In the genomic region with DNA sequence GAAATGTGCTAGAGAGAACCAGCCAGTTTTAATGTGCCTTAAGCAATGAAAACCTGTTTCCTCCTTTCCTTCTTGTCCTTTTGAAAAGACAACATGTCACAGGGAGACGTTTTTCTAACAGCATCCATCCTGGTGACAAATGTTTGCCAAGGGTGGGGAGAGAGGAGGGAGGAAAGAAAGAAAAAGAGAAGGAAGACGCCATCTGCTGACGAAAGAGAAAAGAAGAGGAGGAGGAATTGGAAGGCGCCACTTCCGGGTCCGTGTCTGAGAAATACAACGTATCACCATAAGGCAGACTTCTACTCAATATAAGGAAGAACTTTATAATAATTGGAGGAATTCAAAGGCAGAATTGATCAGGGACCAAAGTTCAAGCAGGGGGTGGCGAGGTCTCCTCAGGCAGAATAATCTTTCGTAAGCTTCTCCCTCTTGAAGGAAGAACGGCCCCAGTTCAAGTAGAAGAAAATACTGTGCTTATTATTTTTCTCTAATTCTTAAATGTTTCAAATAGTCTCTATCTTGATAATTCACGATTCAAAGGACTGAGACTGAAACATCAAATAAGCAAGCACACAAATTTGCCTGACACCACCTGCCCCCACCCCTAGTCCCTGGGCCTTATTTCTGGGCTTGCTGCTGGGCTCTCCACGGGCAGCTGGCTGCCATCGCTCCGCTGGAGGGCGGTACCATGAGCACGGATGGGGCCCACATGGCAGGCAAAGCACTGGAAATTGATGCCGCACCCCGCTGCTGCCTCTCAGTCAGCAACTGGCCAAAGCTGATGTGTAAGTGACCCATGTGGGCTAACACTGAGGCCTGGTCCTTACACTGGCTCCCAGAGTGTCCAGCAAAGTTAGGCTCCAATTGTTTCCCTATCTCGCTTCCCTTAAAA, we compare ENCODE assay signal across 8 cellular contexts.
DNase-seq lines count a peak whose midpoint lies in the region; ATAC-seq and TF ChIP-seq lines count a peak whose summit lies in the region.

No MANE protein-coding gene starts in this region.

- peaks cover 46 to 79% (median 68%) of the 10 kb centered on the region in 4 donors for H3K4me1 ChIP-seq in esophagus muscularis mucosa
- peaks cover 60 to 64% of the 10 kb centered on the region in 2 donors for H3K4me1 ChIP-seq in naive thymus-derived CD4-positive, alpha-beta T cell (ENCODE audit: control insufficient read depth in 2 of 2, insufficient read depth in 2 of 2, low read length in 2 of 2)
- H3K4me1 ChIP-seq in upper lobe of right lung, result peaks cover 59% of the 10 kb centered on the region

- no peaks in the 10 kb centered on the region for H3K27me3 ChIP-seq in esophagus muscularis mucosa
- H3K27me3 ChIP-seq in naive thymus-derived CD4-positive, alpha-beta T cell (ENCODE audit: control insufficient read depth in 2 of 2, insufficient read depth in 2 of 2, low read length in 2 of 2), result no peaks in the 10 kb centered on the region
- no peaks in the 10 kb centered on the region for H3K27me3 ChIP-seq in upper lobe of right lung

- H3K27ac ChIP-seq in esophagus muscularis mucosa (replicated peaks in 1 of 4), result peak overlapping the region; percentile 72 to 83 (median 77)
- peak overlapping the region; percentile 67 for H3K27ac ChIP-seq in naive thymus-derived CD4-positive, alpha-beta T cell (ENCODE audit: low read depth, low read length)
- H3K27ac ChIP-seq in upper lobe of right lung, result peak overlapping the region; percentile 65

- H3K4me3 ChIP-seq in esophagus muscularis mucosa (peak overlapping the region in 1 of 4 donors; percentile 1), upper lobe of right lung (no peak overlapping the region)
- no peak overlapping the region for H3K4me3 ChIP-seq in naive thymus-derived CD4-positive, alpha-beta T cell (ENCODE audit: low read length)

- peaks cover 0 to 9% (median 0%) of the 10 kb centered on the region in 4 donors for H3K36me3 ChIP-seq in esophagus muscularis mucosa
- H3K36me3 ChIP-seq in naive thymus-derived CD4-positive, alpha-beta T cell (ENCODE audit: control insufficient read depth in 2 of 3, insufficient read depth in 3 of 3, low read length in 3 of 3), result no peaks in the 10 kb centered on the region
- H3K36me3 ChIP-seq in upper lobe of right lung, result no peaks in the 10 kb centered on the region

- peak; percentile 72 for ATAC-seq in naive thymus-derived CD4-positive, alpha-beta T cell
- ATAC-seq in upper lobe of right lung, result peak; percentile 69

- POLR2A ChIA-PET in naive thymus-derived CD4-positive, alpha-beta T cell (lab: Charles Lee), result no interaction called here

- no peaks in the 10 kb centered on the region for H3K9me3 ChIP-seq in esophagus muscularis mucosa
- no peaks in the 10 kb centered on the region for H3K9me3 ChIP-seq in naive thymus-derived CD4-positive, alpha-beta T cell (ENCODE audit: control insufficient read depth in 2 of 3, low read length in 3 of 3)
- H3K9me3 ChIP-seq in upper lobe of right lung, result no peaks in the 10 kb centered on the region

- peak overlapping the region; percentile 89 for H3K27ac Mint-ChIP-seq in HFFc6
- H3K27ac Mint-ChIP-seq in naive thymus-derived CD4-positive, alpha-beta T cell, result peak overlapping the region; percentile 83 to 97 (median 88)

- CTCF ChIA-PET in naive thymus-derived CD4-positive, alpha-beta T cell (lab: Charles Lee), result interaction anchor here (0.5 to 2.1 kb wide), 10 partner anchors 9 to 310 kb away, joined by 3 to 20 read pairs (median 4); no protein-coding TSS in a partner anchor

- H3K36me3 Mint-ChIP-seq in HFFc6 (ENCODE audit: low read depth), result peaks cover 33% of the 10 kb centered on the region
- peaks cover 6 to 33% (median 17%) of the 10 kb centered on the region in 5 donors for H3K36me3 Mint-ChIP-seq in naive thymus-derived CD4-positive, alpha-beta T cell

- TF ChIP-seq POLR2A in esophagus muscularis mucosa (IDR thresholded peaks at IDR 0.05; ENCODE audit: low read depth), result no peak

- intact Hi-C loops in esophagus muscularis mucosa (cut with DNase I), result loop anchor here (5.0 kb wide), 1 partner anchor 110 kb away; no protein-coding TSS in a partner anchor
- intact Hi-C loops in naive thymus-derived CD4-positive, alpha-beta T cell (cut with micrococcal nuclease), result loop anchor here (1.0 to 5.0 kb wide), 9 partner anchors 17 to 130 kb away; no protein-coding TSS in a partner anchor
- intact Hi-C loops in upper lobe of right lung (cut with DNase I), result no loop called here

- peaks cover 6% of the 10 kb centered on the region; the same call in 1 of the 2 replicates for H3K27me3 Mint-ChIP-seq in HFFc6 (ENCODE audit: insufficient read depth)
- no peaks in the 10 kb centered on the region for H3K27me3 Mint-ChIP-seq in naive thymus-derived CD4-positive, alpha-beta T cell

- H3K4me3 Mint-ChIP-seq in HFFc6, result peak overlapping the region; percentile 62
- peak overlapping the region in 9 of 10 donors; percentile 52 to 87 (median 69) for H3K4me3 Mint-ChIP-seq in naive thymus-derived CD4-positive, alpha-beta T cell

- peaks cover 80% of the 10 kb centered on the region for H3K4me1 Mint-ChIP-seq in HFFc6 (ENCODE audit: low read depth)
- peaks cover 68 to 94% (median 87%) of the 10 kb centered on the region in 7 donors for H3K4me1 Mint-ChIP-seq in naive thymus-derived CD4-positive, alpha-beta T cell

- peaks cover 2% of the 10 kb centered on the region for H3K9me3 Mint-ChIP-seq in HFFc6
- H3K9me3 Mint-ChIP-seq in naive thymus-derived CD4-positive, alpha-beta T cell, result peaks cover 0 to 8% (median 0%) of the 10 kb centered on the region in 11 donors

- 44% methylated on average over 19 of the region's 19 CpGs for WGBS in esophagus muscularis mucosa

- peak; percentile 76 for TF ChIP-seq CTCF in HFFc6 (IDR thresholded peaks at IDR 0.05)
- peak; percentile 63 to 74 (median 63) for TF ChIP-seq CTCF in esophagus muscularis mucosa (IDR thresholded peaks at IDR 0.05)
- peak; percentile 51 for TF ChIP-seq CTCF in upper lobe of right lung (IDR thresholded peaks at IDR 0.05)

- DNase-seq in DMS79 treated with DMSO at 0.1 percent for 48 hours (lab: John Stamatoyannopoulos, UW), result peak; percentile 5
- no peak for DNase-seq in DMS79 (lab: John Stamatoyannopoulos, UW)
- DNase-seq in HFFc6, result peak; percentile 74
- DNase-seq in NCI-H526 treated with DMSO at 0.1 percent for 48 hours (lab: John Stamatoyannopoulos, UW), result peak; percentile 77
- peak; percentile 45 for DNase-seq in activated T-cell treated with anti-CD3 and anti-CD28 coated beads for 48 hours (ENCODE audit: low read depth)
- no peak for DNase-seq in esophagus muscularis mucosa (ENCODE audit: extremely low spot score)
- peak in 7 of 9 donors; percentile 51 to 69 (median 63) for DNase-seq in naive thymus-derived CD4-positive, alpha-beta T cell
- DNase-seq in upper lobe of right lung, result no peak

- no peak for TF ChIP-seq EP300 in esophagus muscularis mucosa (IDR thresholded peaks at IDR 0.05)

Comparison
In these comparisons a context has a peak if more than half of its experiments do, and no peak if none do; other contexts are left out.
1. DNase-seq: peak in DMS79 treated with DMSO at 0.1 percent for 48 hours (single experiment), HFFc6 (single experiment), NCI-H526 treated with DMSO at 0.1 percent for 48 hours (single experiment), activated T-cell treated with anti-CD3 and anti-CD28 coated beads for 48 hours (single experiment) and naive thymus-derived CD4-positive, alpha-beta T cell (7 of 9); none in DMS79 (single experiment), esophagus muscularis mucosa (single experiment) and upper lobe of right lung (single experiment).
2. Peak in every context shown above with its lines, with median percentiles within 50 percentile points of each other: CTCF ChIP-seq and H3K27ac ChIP-seq.